9 cellular contexts compared by ENCODE assay signal in the genomic region with DNA sequence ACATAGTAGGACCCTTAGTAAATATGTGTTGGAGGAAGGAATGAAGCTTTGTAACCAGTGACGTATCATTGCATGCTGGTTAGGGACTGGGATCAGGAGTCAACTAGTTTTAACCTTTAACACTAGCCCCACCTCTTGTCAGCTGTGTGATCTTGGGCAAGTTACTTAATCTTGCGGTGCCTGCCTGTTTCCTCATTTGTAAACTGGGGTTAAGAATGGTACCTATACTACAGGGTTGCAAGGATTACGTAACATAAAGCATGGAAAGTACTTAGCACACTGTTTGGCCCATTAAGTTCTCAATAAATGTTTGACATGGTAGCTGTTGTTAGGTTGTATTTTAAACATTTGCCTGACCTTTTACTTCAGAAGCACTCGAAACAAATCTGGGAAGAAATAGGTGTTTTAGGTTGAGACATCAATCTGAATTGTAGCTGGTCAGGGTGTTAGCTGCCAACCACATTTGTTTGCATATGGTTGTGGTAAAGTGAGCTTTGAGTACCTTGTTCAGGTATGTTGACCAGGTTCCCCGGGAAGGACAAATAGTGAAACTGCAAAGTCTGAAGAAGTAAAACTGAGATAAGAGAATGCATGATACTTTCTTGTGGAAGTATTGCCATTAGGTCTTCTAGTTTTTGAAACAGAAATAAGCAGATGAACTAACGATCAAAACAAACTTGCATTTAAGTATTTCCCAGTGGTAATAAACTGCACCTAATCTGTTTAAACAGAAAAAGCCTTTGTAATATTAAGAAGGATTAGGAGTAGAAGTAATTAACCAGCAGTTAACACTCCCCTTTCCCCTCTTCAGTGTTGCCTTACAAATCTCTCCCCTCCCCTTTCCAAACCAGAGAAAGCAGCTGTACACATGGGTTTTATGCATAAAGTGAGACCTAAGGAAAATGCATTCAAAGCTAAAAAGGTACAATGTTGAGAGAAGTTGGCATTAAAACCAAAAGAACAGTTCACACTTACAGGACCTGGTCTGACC. TPM values are rescaled to one million over a fixed set of nuclear protein-coding genes. Genes with fewer than 3 reads are reported as not detected.
DNase-seq lines count a peak whose midpoint lies in the region; ATAC-seq and TF ChIP-seq lines count a peak whose summit lies in the region.
"Had no signal": no experiment of that assay in that cellular context is flagged by ENCODE, and none has a peak within 500 bp of the region (broad histone marks: within the 10 kb centered on the region; RNA-seq: fewer than 3 reads in every experiment).

No MANE protein-coding gene starts in this region.

- H3K27me3 ChIP-seq in mammary epithelial cell (ENCODE audit: insufficient read depth, low read length) = no peaks in the 10 kb centered on the region

- BruUV-seq in Calu3 (replicated peaks; lab: Mats Ljungman, UMichigan) (no TSS peak), mammary epithelial cell (replicated peaks; lab: Mats Ljungman, UMichigan) (no TSS peak)

- peaks cover 81% of the 10 kb centered on the region for H3K79me2 ChIP-seq in mammary epithelial cell (ENCODE audit: insufficient read depth, low read length)

- no peak for TF ChIP-seq POLR2A in lower leg skin (IDR thresholded peaks at IDR 0.05)

- no peak overlapping the region for H2AFZ ChIP-seq in mammary epithelial cell (ENCODE audit: low read depth, low read length)

- no peak for TF ChIP-seq CTCF in Calu3 (IDR thresholded peaks at IDR 0.05; ENCODE audit: unreplicated experiment)
- no peak for TF ChIP-seq CTCF in mammary epithelial cell (conservative IDR thresholded peaks at IDR 0.05 in 1 of 2, IDR thresholded peaks at IDR 0.05 in 1 of 2; ENCODE audit: extremely low read depth in 1 of 2, insufficient read depth in 1 of 2, low read depth in 1 of 2, low read length in 2 of 2)
- TF ChIP-seq CTCF in lower leg skin (IDR thresholded peaks at IDR 0.05) = no peak

- in situ Hi-C loops in mammary epithelial cell (cut with MboI; ENCODE audit: low sequenced_read_pairs in 2 of 2) = no loop called here

- peak overlapping the region; percentile 38 for H3K4me2 ChIP-seq in mammary epithelial cell (ENCODE audit: insufficient read depth, low read depth, low read length)

- peaks cover 8% of the 10 kb centered on the region for H4K20me1 ChIP-seq in mammary epithelial cell (ENCODE audit: insufficient read depth, low read length)

- DNase-seq in Calu3 (peak; percentile 36), mammary epithelial cell (peak; percentile 84), C1 segment of cervical spinal cord (lab: John Stamatoyannopoulos, UW) (no peak), HuH-7.5 (ENCODE audit: low spot score) (no peak), lower leg skin (ENCODE audit: low spot score in 2 of 2) (no peak), epidermal melanocyte (ENCODE audit: insufficient read length, low spot score) (no peak)
- DNase-seq: naive thymus-derived CD8-positive, alpha-beta T cell had no signal

- H3K27me3 Mint-ChIP-seq in Calu3 (ENCODE audit: unreplicated experiment) = no peaks in the 10 kb centered on the region
- H3K27me3 Mint-ChIP-seq: naive thymus-derived CD8-positive, alpha-beta T cell had no signal

- peak overlapping the region; percentile 18 for H3K4me3 Mint-ChIP-seq in Calu3 (ENCODE audit: low read depth, unreplicated experiment)

- peaks cover 40% of the 10 kb centered on the region for H3K4me1 Mint-ChIP-seq in Calu3 (ENCODE audit: low read depth, unreplicated experiment)

- H3K9me3 ChIP-seq in mammary epithelial cell (replicated peaks; ENCODE audit: insufficient read depth, low read length) = no peaks in the 10 kb centered on the region

- ATAC-seq in GM19467 (IDR thresholded peaks at IDR 0.05; ENCODE audit: unreplicated experiment) (peak; percentile 72), HG03457 (IDR thresholded peaks at IDR 0.05; ENCODE audit: unreplicated experiment) (peak; percentile 67)

- peaks cover 9% of the 10 kb centered on the region for H3K36me3 Mint-ChIP-seq in Calu3 (ENCODE audit: insufficient read depth, unreplicated experiment)

- CTCF ChIA-PET in Calu3 (lab: Charles Lee) = interaction anchor here (0.5 to 1.4 kb wide), 4 partner anchors 23 to 173 kb away, joined by 3 to 7 read pairs (median 4); no protein-coding TSS in a partner anchor
- CTCF ChIA-PET in mammary epithelial cell (lab: Charles Lee; ENCODE audit: low non-redundant PET) = no interaction called here

- H3K9me3 Mint-ChIP-seq in Calu3 (ENCODE audit: low read depth, unreplicated experiment) = no peaks in the 10 kb centered on the region
- H3K9me3 Mint-ChIP-seq: naive thymus-derived CD8-positive, alpha-beta T cell had no signal

- dilution Hi-C loops in mammary epithelial cell (cut with HindIII; ENCODE audit: low sequenced_read_pairs) = loop anchor here (5.0 kb wide), 1 partner anchor 54 kb away; no protein-coding TSS in a partner anchor

- H3K4me3 ChIP-seq in mammary epithelial cell (replicated peaks in 1 of 3; ENCODE audit: insufficient read depth in 1 of 3, low read depth in 2 of 3, low read length in 3 of 3) = no peak overlapping the region
- H3K4me3 ChIP-seq in lower leg skin (ENCODE audit: low read depth, poor library complexity, severe bottlenecking) = no peak overlapping the region

- H3K27ac Mint-ChIP-seq in Calu3 (ENCODE audit: unreplicated experiment) = peak overlapping the region; percentile 48

- H3K36me3 ChIP-seq in mammary epithelial cell (ENCODE audit: insufficient read depth, low read length) = peaks cover 3% of the 10 kb centered on the region

- no peak overlapping the region for H3K27ac ChIP-seq in mammary epithelial cell (ENCODE audit: insufficient read depth, low read depth, low read length)

- intact Hi-C loops in Calu3 (cut with micrococcal nuclease; ENCODE audit: unreplicated experiment) (no loop called here), mammary epithelial cell (cut with micrococcal nuclease) (no loop called here), lower leg skin (cut with DNase I; ENCODE audit: low total_unique reads) (no loop called here)

- H3K4me1 ChIP-seq in mammary epithelial cell (ENCODE audit: insufficient read depth, low read length) = peaks cover 43% of the 10 kb centered on the region

- no peak overlapping the region for H3K9ac ChIP-seq in mammary epithelial cell (ENCODE audit: insufficient read depth, low read length)

- whole genome bisulfite sequencing in mammary epithelial cell (ENCODE audit: low coverage, missing lambda C conversion rate) = 50% methylated on average over 6 of the region's 6 CpGs
- 79 to 81% methylated on average over 6 of the region's 6 CpGs for WGBS in lower leg skin, 2 donors

RNA-seq across cellular contexts. Expression of gene SCAANT1, which starts 25.8 kb away (rescaled TPM):
- not detected in 2 replicates for total RNA-seq in Calu3 (2022)
- not detected for total RNA-seq in mammary epithelial cell
- polyA plus RNA-seq in mammary epithelial cell = not detected
- not detected for polyA minus RNA-seq in mammary epithelial cell
- not detected for total RNA-seq in lower leg skin
- polyA plus RNA-seq: naive thymus-derived CD8-positive, alpha-beta T cell had no signal

Comparison
In these comparisons a context has a peak if more than half of its experiments do, and no peak if none do; other contexts are left out.
1. DNase-seq: peak in Calu3 (single experiment) and mammary epithelial cell (single experiment); none in C1 segment of cervical spinal cord (0 of 14), HuH-7.5 (single experiment), lower leg skin (0 of 2) and epidermal melanocyte (single experiment).